ENCODE assay signal across 16 cellular contexts in genomic region chr19:12544401-12544876, GRCh38. TPM values are rescaled to one million over a fixed set of nuclear protein-coding genes. Genes with fewer than 3 reads are reported as not detected.
DNase-seq lines count a peak whose midpoint lies in the region; TF ChIP-seq lines count a peak whose summit lies in the region.
"Had no signal": no experiment of that assay in that cellular context is flagged by ENCODE, and none has a peak within 500 bp of the region (broad histone marks: within the 10 kb centered on the region; RNA-seq: fewer than 3 reads in every experiment).

No MANE protein-coding gene starts in this region.

- H3K36me3 Mint-ChIP-seq in immature natural killer cell: peaks cover 8 to 19% (median 9%) of the 10 kb centered on the region in 3 donors
- H3K36me3 Mint-ChIP-seq in osteocyte (ENCODE audit: unreplicated experiment): peaks cover 56% of the 10 kb centered on the region

- peaks cover 0 to under 1% (median 0%) of the 10 kb centered on the region in 3 donors for H3K27me3 Mint-ChIP-seq in immature natural killer cell (ENCODE audit: low read depth in 3 of 3)
- H3K27me3 Mint-ChIP-seq in osteocyte (ENCODE audit: unreplicated experiment): no peaks in the 10 kb centered on the region
- H3K27me3 Mint-ChIP-seq: naive thymus-derived CD8-positive, alpha-beta T cell had no signal

- no peak for TF ChIP-seq EP300 in SK-N-SH (IDR thresholded peaks at IDR 0.05; ENCODE audit: borderline replicate concordance in 1 of 2, low read depth in 1 of 2, low read length in 1 of 2)

- H3K4me3 ChIP-seq in GM23248 (no peak overlapping the region), astrocyte of the spinal cord (ENCODE audit: low read depth, low read length) (no peak overlapping the region), SK-N-SH (ENCODE audit: low read depth in 2 of 2, low read length in 1 of 2) (no peak overlapping the region)
- H3K4me3 ChIP-seq: SJSA1 had no signal

- peaks cover 12% of the 10 kb centered on the region for H3F3A ChIP-seq in GM23248 (ENCODE audit: insufficient read depth)
- no peaks in the 10 kb centered on the region for H3F3A ChIP-seq in SK-N-SH (replicated peaks; ENCODE audit: insufficient read depth)

- in situ Hi-C loops in GM23248 (cut with MboI): no loop called here
- in situ Hi-C loops in astrocyte of the spinal cord (cut with HindIII; ENCODE audit: low sequenced_read_pairs): no loop called here
- in situ Hi-C loops in G401 (cut with HindIII; ENCODE audit: low sequenced_read_pairs): no loop called here

- CTCF ChIA-PET in SK-N-SH (lab: Yijun Ruan, JAX): no interaction called here

- H3K4me3 Mint-ChIP-seq in immature natural killer cell (peak overlapping the region; percentile 46 to 74 (median 69)), osteocyte (ENCODE audit: unreplicated experiment) (no peak overlapping the region)

- 93 to 96% methylated on average over 5 of the region's 5 CpGs for WGBS in GM23248 (ENCODE audit: low coverage in 1 of 2, low lambda C conversion rate in 2 of 2, missing lambda C conversion rate in 2 of 2), 2 experiments
- WGBS in SK-N-SH (ENCODE audit: low lambda C conversion rate): 96% methylated on average over 5 of the region's 5 CpGs

- H4K20me1 ChIP-seq in GM23248 (ENCODE audit: insufficient read depth) (0 out of 2 replicates have a peak, but pooled peaks cover 6% of the 10 kb centered on the region), SK-N-SH (ENCODE audit: insufficient read depth) (peaks cover 3% of the 10 kb centered on the region; the same call in 1 of the 2 replicates)

- POLR2A ChIA-PET in SK-N-SH (lab: Yijun Ruan, JAX): no interaction called here

- no peaks in the 10 kb centered on the region for H3K9me3 ChIP-seq in GM23248 (ENCODE audit: low read depth)
- H3K9me3 ChIP-seq in SK-N-SH: peaks cover 3% of the 10 kb centered on the region; the same call in 1 of the 2 replicates
- H3K9me3 ChIP-seq: BE2C had no signal

- H3K27ac ChIP-seq in GM23248 (peak overlapping the region; percentile 58), SK-N-SH (ENCODE audit: low read depth in 2 of 2, low read length in 1 of 2) (no peak overlapping the region)
- H3K27ac ChIP-seq: SJSA1 had no signal

- no peak for TF ChIP-seq RAD21 in SK-N-SH (IDR thresholded peaks at IDR 0.05; ENCODE audit: low read length)

- no peak for TF ChIP-seq CTCF in astrocyte of the spinal cord (IDR thresholded peaks at IDR 0.05; ENCODE audit: low read depth, low read length)
- no peak for TF ChIP-seq CTCF in osteocyte (IDR thresholded peaks at IDR 0.05)
- TF ChIP-seq CTCF in SK-N-SH (IDR thresholded peaks at IDR 0.05): no peak

- H3K79me2 ChIP-seq in GM23248 (ENCODE audit: insufficient read depth): peaks cover 100% of the 10 kb centered on the region
- H3K79me2 ChIP-seq in SK-N-SH (ENCODE audit: insufficient read depth): peaks cover 96% of the 10 kb centered on the region

- H3K36me3 ChIP-seq in GM23248 (ENCODE audit: low read depth) (peaks cover 18% of the 10 kb centered on the region), SK-N-SH (replicated peaks in 1 of 2; ENCODE audit: control insufficient read depth in 1 of 2, insufficient read depth in 2 of 2, low read length in 1 of 2) (peaks cover 0 to 66% of the 10 kb centered on the region in 2 experiments)

- H3K4me1 Mint-ChIP-seq in immature natural killer cell (peaks cover 58 to 65% of the 10 kb centered on the region in 2 donors), osteocyte (ENCODE audit: unreplicated experiment) (peaks cover 8% of the 10 kb centered on the region)

- peak overlapping the region; percentile 61 to 88 (median 83) for H3K27ac Mint-ChIP-seq in immature natural killer cell
- no peak overlapping the region for H3K27ac Mint-ChIP-seq in osteocyte (ENCODE audit: unreplicated experiment)

- H3K4me1 ChIP-seq in GM23248 (ENCODE audit: insufficient read depth) (no peaks in the 10 kb centered on the region), SK-N-SH (ENCODE audit: control insufficient read depth in 1 of 2, insufficient read depth in 2 of 2, low read depth in 1 of 2, low read length in 1 of 2) (peaks cover 0 to 3% of the 10 kb centered on the region in 2 experiments; a peak in 1 of 4 replicates)
- H3K4me1 ChIP-seq: BE2C, SJSA1 had no signal

- H2AFZ ChIP-seq in GM23248: no peak overlapping the region
- no peak overlapping the region for H2AFZ ChIP-seq in SK-N-SH (ENCODE audit: low read depth)

- H3K9me2 ChIP-seq in GM23248 (ENCODE audit: insufficient read depth) (no peaks in the 10 kb centered on the region), SK-N-SH (no peaks in the 10 kb centered on the region)

- H3K27me3 ChIP-seq in GM23248 (replicated peaks; ENCODE audit: insufficient read depth) (no peaks in the 10 kb centered on the region), SK-N-SH (ENCODE audit: insufficient read depth) (no peaks in the 10 kb centered on the region)
- H3K27me3 ChIP-seq: BE2C, SJSA1 had no signal

- H3K9me3 Mint-ChIP-seq in immature natural killer cell (peaks cover 0 to 2% (median 0%) of the 10 kb centered on the region in 6 donors), osteocyte (ENCODE audit: unreplicated experiment) (peaks cover 25% of the 10 kb centered on the region)

- H3K9ac ChIP-seq in GM23248: no peak overlapping the region
- no peak overlapping the region for H3K9ac ChIP-seq in SK-N-SH

- no peak overlapping the region for H3K4me2 ChIP-seq in GM23248 (ENCODE audit: unreplicated experiment)
- no peak overlapping the region for H3K4me2 ChIP-seq in SK-N-SH

- DNase-seq in A172 (ENCODE audit: low spot score) (peak; percentile 22), GM23248 (peak; percentile 32), astrocyte of the spinal cord (ENCODE audit: low read depth, low spot score) (peak; percentile 40), immature natural killer cell (no peak), midbrain (lab: John Stamatoyannopoulos, UW) (no peak), osteocyte (ENCODE audit: extremely low spot score, unreplicated experiment) (no peak), SK-N-SH (no peak), G401 (ENCODE audit: low spot score) (no peak)
- DNase-seq: activated CD4-positive, alpha-beta T cell treated with anti-CD3 and anti-CD28 coated beads for 48 hours; activated naive CD4-positive, alpha-beta T cell treated with anti-CD3 and anti-CD28 coated beads, Interleukin-2, amount 50 U/mL, for 16 hours; BE2C; effector memory CD4-positive, alpha-beta T cell; naive thymus-derived CD8-positive, alpha-beta T cell; NCI-H146; NCI-H748 treated with DMSO at 0.1 percent for 48 hours had no signal

TF ChIP-seq in SK-N-SH, 30 proteins besides CTCF, POLR2A, EP300 and RAD21:
- TF ChIP-seq POLR2AphosphoS5 (IDR thresholded peaks at IDR 0.05; ENCODE audit: low read depth, low read length) (no peak), NFIC (IDR thresholded peaks at IDR 0.05; ENCODE audit: borderline replicate concordance) (no peak)

RNA-seq across cellular contexts. Expression of gene ZNF564, which starts 6.8 kb away (rescaled TPM):
- 6.7 TPM in 2 replicates for total RNA-seq in A172 (2014; rRNA removed; shearing (Covaris generic))
- total RNA-seq in GM23248 (2014; rRNA removed; shearing (Covaris generic)): 3.7 and 8.3 TPM in 2 replicates
- polyA plus RNA-seq in GM23248 (2016; fragmentation: Nextera tagmentation; extraction: Ambion mirVana) (5.1 and 5.6 TPM in 2 replicates), immature natural killer cell (10 to 100 TPM; 14.0 to 22.6 (median 16.2) TPM), SK-N-SH (2012; rRNA removed) (1.3 TPM in 2 replicates)
- total RNA-seq in osteocyte: 10.7 and 12.9 TPM in 2 replicates
- 1.7 and 2.0 TPM in 2 replicates for polyA plus RNA-seq in SK-N-SH (2012; cell fraction: cytosol; rRNA removed)
- polyA plus RNA-seq in SK-N-SH (2012; cell fraction: nucleus; rRNA removed): 1.7 and 3.1 TPM in 2 replicates
- 6.4 TPM in 2 replicates for total RNA-seq in G401 (2014; rRNA removed; shearing (Covaris generic))

RNA-seq across cellular contexts. Expression of gene ZNF709, which starts 59.8 kb away (rescaled TPM):
- total RNA-seq in A172 (2014; rRNA removed; shearing (Covaris generic)): 2.1 and 2.2 TPM in 2 replicates
- total RNA-seq in GM23248 (2014; rRNA removed; shearing (Covaris generic)): 2.7 and 4.2 TPM in 2 replicates
- polyA plus RNA-seq in GM23248 (2016; fragmentation: Nextera tagmentation; extraction: Ambion mirVana) (1.1 and 1.6 TPM in 2 replicates), immature natural killer cell (1 to 10 TPM; 1.1 to 2.6 (median 2.3) TPM), SK-N-SH (2012; rRNA removed) (0.64 and 0.99 TPM in 2 replicates)
- total RNA-seq in osteocyte: 3.4 and 3.9 TPM in 2 replicates
- 0.76 and 0.97 TPM in 2 replicates for polyA plus RNA-seq in SK-N-SH (2012; cell fraction: cytosol; rRNA removed)
- polyA plus RNA-seq in SK-N-SH (2012; cell fraction: nucleus; rRNA removed): 1.3 and 2.1 TPM in 2 replicates
- total RNA-seq in G401 (2014; rRNA removed; shearing (Covaris generic)): 6.2 and 7.6 TPM in 2 replicates

Comparison
In these comparisons a context has a peak if more than half of its experiments do, and no peak if none do; other contexts are left out.
1. DNase-seq: peak in A172 (single experiment), GM23248 (single experiment) and astrocyte of the spinal cord (single experiment); none in immature natural killer cell (0 of 3), midbrain (single experiment), osteocyte (single experiment), SK-N-SH (single experiment) and G401 (single experiment).